8 cellular contexts compared by ENCODE assay signal in the genomic region with DNA sequence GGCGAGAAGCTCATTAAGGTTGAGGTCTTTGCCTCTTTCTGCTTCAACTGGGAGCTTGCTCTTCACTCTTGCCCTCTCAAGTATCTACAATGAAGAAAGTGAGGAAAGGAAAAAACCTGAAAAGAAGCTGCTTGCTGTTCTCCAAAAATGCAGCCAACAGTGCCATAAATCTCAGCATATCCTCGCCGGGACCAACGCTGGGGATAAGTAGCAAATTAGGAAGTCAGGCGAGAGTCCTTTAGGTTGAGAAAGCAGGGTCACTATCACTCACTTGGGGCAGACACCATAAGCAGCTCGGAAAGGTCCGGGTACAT. TPM values are rescaled to one million over a fixed set of nuclear protein-coding genes. Genes with fewer than 3 reads are reported as not detected.
DNase-seq lines count a peak whose midpoint lies in the region; ATAC-seq, FAIRE-seq and TF ChIP-seq lines count a peak whose summit lies in the region.

No MANE protein-coding gene starts in this region.

- CTCF ChIA-PET in GM12878 (lab: Yijun Ruan, JAX), result interaction anchor here (0.5 to 2.8 kb wide), 8 partner anchors 9 to 680 kb away, joined by 3 to 24 read pairs (median 4); a partner anchor contains a TSS

- H3K9ac ChIP-seq in GM12878 (ENCODE audit: control insufficient read depth, insufficient read depth, low read length), result peak overlapping the region; percentile 88
- H3K9ac ChIP-seq in mesendoderm (ENCODE audit: low read length), result peak overlapping the region; percentile 98

- FAIRE-seq in GM12878 (lab: Jason Lieb, UNC), result no peak

- 3% methylated on average over 7 of the region's 7 CpGs for WGBS in GM12878 (ENCODE audit: insufficient coverage, insufficient replicate concordance, low lambda C conversion rate, missing lambda C conversion rate)
- no CpG with 5 or more reads among the region's 7 CpGs for WGBS in mesendoderm (ENCODE audit: extremely low coverage, insufficient coverage, low lambda C conversion rate)

- H2BK5ac ChIP-seq in mesendoderm (ENCODE audit: low read length), result no peak overlapping the region

- H3K23ac ChIP-seq in mesendoderm (ENCODE audit: low read length), result no peak overlapping the region

- peak overlapping the region; percentile 90 for H3K4me3 ChIP-seq in GM12864 (ENCODE audit: low read depth, low read length)
- peak overlapping the region; percentile 92 for H3K4me3 ChIP-seq in GM12878
- H3K4me3 ChIP-seq in mesendoderm (ENCODE audit: low read length), result peak overlapping the region; percentile 95

- peak; percentile 60 for ATAC-seq in HG03439 (IDR thresholded peaks at IDR 0.05; ENCODE audit: unreplicated experiment)
- peak; percentile 64 for ATAC-seq in GM12878
- ATAC-seq in GM18502 (IDR thresholded peaks at IDR 0.05; ENCODE audit: poor library complexity, unreplicated experiment), result no peak

- no peak overlapping the region for H2BK15ac ChIP-seq in mesendoderm (replicated peaks; ENCODE audit: low read depth)

- H2BK120ac ChIP-seq in mesendoderm (ENCODE audit: low read depth, low read length), result no peak overlapping the region

- peaks cover 2% of the 10 kb centered on the region for H3K79me1 ChIP-seq in mesendoderm (ENCODE audit: low read length)

- H3K27me3 ChIP-seq in GM12878 (replicated peaks in 1 of 2; ENCODE audit: control insufficient read depth in 2 of 2, insufficient read depth in 2 of 2, low read length in 1 of 2) (no peaks in the 10 kb centered on the region), mesendoderm (ENCODE audit: insufficient read depth, low read length, poor library complexity) (no peaks in the 10 kb centered on the region)

- H3K79me2 ChIP-seq in GM12878 (ENCODE audit: control insufficient read depth, insufficient read depth, low read length) (peaks cover 43% of the 10 kb centered on the region), mesendoderm (ENCODE audit: control insufficient read depth, insufficient read depth, low read length) (peaks cover 42% of the 10 kb centered on the region)

- TF ChIP-seq POLR2A in GM12878 (IDR thresholded peaks at IDR 0.05; ENCODE audit: low read depth, low read length), result no peak

- H3K9me3 ChIP-seq in GM12878 (replicated peaks; ENCODE audit: control insufficient read depth, insufficient read depth, low read length), result no peaks in the 10 kb centered on the region

- no peak overlapping the region for H4K5ac ChIP-seq in mesendoderm (ENCODE audit: low read length)

- POLR2A ChIA-PET in GM12878 (lab: Charles Lee), result interaction anchor here (0.6 to 2.4 kb wide), 14 partner anchors 9 to 1496 kb away, joined by 3 to 17 read pairs (median 4); a partner anchor contains a TSS

- peak overlapping the region; percentile 95 for H3K56ac ChIP-seq in mesendoderm (ENCODE audit: low read length)

- H3K18ac ChIP-seq in mesendoderm (ENCODE audit: low read length), result peak overlapping the region; percentile 69

- H2AFZ ChIP-seq in GM12878 (ENCODE audit: control insufficient read depth, low read depth, low read length), result peak overlapping the region; percentile 95

- RAD21 ChIA-PET in GM12878 (lab: Charles Lee; ENCODE audit: unreplicated experiment), result interaction anchor here (0.5 to 1.6 kb wide), 4 partner anchors 9 to 641 kb away, joined by 3 to 15 read pairs (median 4); a partner anchor contains a TSS

- no peak for TF ChIP-seq RAD21 in GM12878 (IDR thresholded peaks at IDR 0.05; ENCODE audit: insufficient read depth, low read depth, low read length)

- no peaks in the 10 kb centered on the region for H4K20me1 ChIP-seq in GM12878 (ENCODE audit: control insufficient read depth, insufficient read depth)

- in situ Hi-C loops in GM12878 (cut with MboI), result no loop called here

- DNase-seq in GM12864 (ENCODE audit: low read depth) (no peak), GM12878 (ENCODE audit: low read depth, low spot score) (no peak), mesendoderm (peak; percentile 8), SK-N-DZ (ENCODE audit: low spot score) (no peak), kidney tubule cell (ENCODE audit: low spot score) (no peak), GM19240 (ENCODE audit: insufficient read length, low spot score) (no peak)

- intact Hi-C loops in GM12878 (cut with micrococcal nuclease; ENCODE audit: unreplicated experiment), result loop anchor here (10.0 kb wide), 1 partner anchor 496 kb away; a partner anchor contains a TSS

- no peaks in the 10 kb centered on the region for H3K36me3 ChIP-seq in GM12878 (ENCODE audit: control insufficient read depth in 2 of 2, insufficient read depth in 2 of 2, low read length in 1 of 2)
- no peaks in the 10 kb centered on the region for H3K36me3 ChIP-seq in mesendoderm (ENCODE audit: control insufficient read depth, insufficient read depth, low read length)

- peak overlapping the region; percentile 85 for H3K27ac ChIP-seq in GM12878 (ENCODE audit: control insufficient read depth, insufficient read depth)
- H3K27ac ChIP-seq in mesendoderm (ENCODE audit: low read depth, low read length), result peak overlapping the region; percentile 22

- SMC1A ChIA-PET in GM12878 (lab: Charles Lee; ENCODE audit: uncharacterized antibody, unreplicated experiment), result interaction anchor here (0.6 to 2.2 kb wide), 3 partner anchors 8 to 648 kb away, joined by 3 to 8 read pairs (median 5); a partner anchor contains a TSS

- no peak overlapping the region for H3K4ac ChIP-seq in mesendoderm (ENCODE audit: low read depth, low read length)

- H3K4me1 ChIP-seq in GM12878 (ENCODE audit: control insufficient read depth, insufficient read depth, low read length) (peaks cover 8% of the 10 kb centered on the region), mesendoderm (ENCODE audit: control insufficient read depth, low read depth, low read length) (no peaks in the 10 kb centered on the region)

- no peak overlapping the region for H2AK5ac ChIP-seq in mesendoderm (ENCODE audit: low read length)

- TF ChIP-seq CTCF in GM12864 (IDR thresholded peaks at IDR 0.05; ENCODE audit: low read depth, low read length, missing control alignments) (no peak), GM12878 (IDR thresholded peaks at IDR 0.05 in 2 of 3, conservative IDR thresholded peaks at IDR 0.05 in 1 of 3; ENCODE audit: control insufficient read depth in 2 of 3, extremely low read depth in 1 of 3, insufficient read depth in 1 of 3, low read depth in 3 of 3, low read length in 3 of 3) (no peak)

- H3K4me2 ChIP-seq in GM12878 (ENCODE audit: control insufficient read depth, insufficient read depth), result peak overlapping the region; percentile 21
- peak overlapping the region; percentile 80 for H3K4me2 ChIP-seq in mesendoderm (ENCODE audit: low read length)

- BruUV-seq in GM12878 (replicated peaks; lab: Mats Ljungman, UMichigan), result no TSS peak

- no peak for TF ChIP-seq EP300 in GM12878 (IDR thresholded peaks at IDR 0.05; ENCODE audit: borderline replicate concordance in 1 of 2, control insufficient read depth in 1 of 2, low read depth in 2 of 2, low read length in 2 of 2)

- H4K8ac ChIP-seq in mesendoderm (ENCODE audit: low read depth, low read length), result no peak overlapping the region

RNA-seq across cellular contexts. Expression of a gene that starts 0.4 kb away (rescaled TPM):
- total RNA-seq in GM12878 (2013; cell fraction: nucleolus; rRNA removed), result 90.1 and 92.2 TPM in 2 replicates
- total RNA-seq in GM12878 (2014; rRNA removed), result 48.5 and 58.4 TPM in 2 replicates
- 56.3 and 58.6 TPM in 2 replicates for total RNA-seq in GM12878 (2014; rRNA removed; fragmentation: Illumina TruSeq; extraction: Trizol)
- 51.8 and 52.4 TPM in 2 replicates for total RNA-seq in GM12878 (2021)
- 8.3 TPM for polyA plus RNA-seq in GM12878 (2011; ENCODE audit: low read depth)
- polyA plus RNA-seq in GM12878 (2011; rRNA removed), result 33.3 and 37.8 TPM in 2 replicates
- 21.6 and 22.9 TPM in 2 replicates for polyA plus RNA-seq in GM12878 (2011; cell fraction: cytosol; rRNA removed)
- 17.5 and 26.1 TPM in 2 replicates for polyA plus RNA-seq in GM12878 (2011; cell fraction: nucleus; rRNA removed)
- polyA plus RNA-seq in GM12878 (2012), result 11.4 and 14.7 TPM in 2 replicates
- 35.3 and 40.2 TPM in 2 replicates for polyA plus RNA-seq in GM12878 (2014; fragmentation: Illumina TruSeq; extraction: Trizol)
- polyA plus RNA-seq in GM12878 (2014; fragmentation: Nextera tagmentation; extraction: Ambion mirVana), result 10 to 100 TPM; 15.9 to 24.9 TPM
- polyA plus RNA-seq in GM12878 (2014; rRNA removed), result 19.7 and 23.9 TPM in 2 replicates
- polyA plus RNA-seq in GM12878 (2016; fragmentation: Nextera tagmentation; extraction: Ambion mirVana), result 10 to 100 TPM; 38.9 to 43.7 TPM
- 121 and 140 TPM in 2 replicates for polyA minus RNA-seq in GM12878 (2011; rRNA and poly(A)+ RNA removed)
- 32.3 and 40.6 TPM in 2 replicates for polyA minus RNA-seq in GM12878 (2011; cell fraction: cytosol; rRNA and poly(A)+ RNA removed)
- 46.7 and 88.0 TPM in 2 replicates for polyA minus RNA-seq in GM12878 (2011; cell fraction: nucleus; rRNA and poly(A)+ RNA removed)
- 34.4 TPM for polyA plus RNA-seq in mesendoderm (2013, experiment 1 of 2)
- polyA plus RNA-seq in mesendoderm (2013, experiment 2 of 2), result 33.3 TPM
- polyA plus RNA-seq in SK-N-DZ (2014; cell fraction: cytosol; rRNA removed), result 55.6 and 57.1 TPM in 2 replicates
- polyA plus RNA-seq in SK-N-DZ (2014; cell fraction: nucleus; rRNA removed), result 27.9 and 29.2 TPM in 2 replicates

RNA-seq across cellular contexts. Expression of a gene that starts 8.6 kb away (rescaled TPM):
- 106 and 124 TPM in 2 replicates for total RNA-seq in GM12878 (2013; cell fraction: nucleolus; rRNA removed)
- 30.9 and 31.2 TPM in 2 replicates for total RNA-seq in GM12878 (2014; rRNA removed)
- total RNA-seq in GM12878 (2014; rRNA removed; fragmentation: Illumina TruSeq; extraction: Trizol), result 29.4 and 29.7 TPM in 2 replicates
- total RNA-seq in GM12878 (2021), result 28.5 and 37.8 TPM in 2 replicates
- 12.9 TPM for polyA plus RNA-seq in GM12878 (2011; ENCODE audit: low read depth)
- 26.0 and 38.9 TPM in 2 replicates for polyA plus RNA-seq in GM12878 (2011; rRNA removed)
- polyA plus RNA-seq in GM12878 (2011; cell fraction: cytosol; rRNA removed), result 14.5 and 15.5 TPM in 2 replicates
- polyA plus RNA-seq in GM12878 (2011; cell fraction: nucleus; rRNA removed), result 19.3 TPM in 2 replicates
- 20.6 and 25.7 TPM in 2 replicates for polyA plus RNA-seq in GM12878 (2012)
- polyA plus RNA-seq in GM12878 (2014; fragmentation: Illumina TruSeq; extraction: Trizol), result 29.9 and 31.7 TPM in 2 replicates
- polyA plus RNA-seq in GM12878 (2014; fragmentation: Nextera tagmentation; extraction: Ambion mirVana), result 10 to 100 TPM; 10.9 to 25.2 TPM
- 20.3 and 24.1 TPM in 2 replicates for polyA plus RNA-seq in GM12878 (2014; rRNA removed)
- polyA plus RNA-seq in GM12878 (2016; fragmentation: Nextera tagmentation; extraction: Ambion mirVana), result 10 to 100 TPM; 31.4 to 33.6 TPM
- 27.2 and 31.0 TPM in 2 replicates for polyA minus RNA-seq in GM12878 (2011; rRNA and poly(A)+ RNA removed)
- polyA minus RNA-seq in GM12878 (2011; cell fraction: cytosol; rRNA and poly(A)+ RNA removed), result 8.7 and 12.5 TPM in 2 replicates
- polyA minus RNA-seq in GM12878 (2011; cell fraction: nucleus; rRNA and poly(A)+ RNA removed), result 27.3 and 44.7 TPM in 2 replicates
- 32.7 TPM for polyA plus RNA-seq in mesendoderm (2013, experiment 1 of 2)
- polyA plus RNA-seq in mesendoderm (2013, experiment 2 of 2), result 32.6 TPM
- 35.9 and 37.5 TPM in 2 replicates for polyA plus RNA-seq in SK-N-DZ (2014; cell fraction: cytosol; rRNA removed)
- 21.0 and 43.3 TPM in 2 replicates for polyA plus RNA-seq in SK-N-DZ (2014; cell fraction: nucleus; rRNA removed)
